ENCODE assay signal across 25 cellular contexts in genomic region chr12:90974286-90974685, GRCh38. TPM values are rescaled to one million over a fixed set of nuclear protein-coding genes. Genes with fewer than 3 reads are reported as not detected.
DNase-seq lines count a peak whose midpoint lies in the region; ATAC-seq lines count a peak whose summit lies in the region.
"Had no signal": no experiment of that assay in that cellular context is flagged by ENCODE, and none has a peak within 500 bp of the region (broad histone marks: within the 10 kb centered on the region; RNA-seq: fewer than 3 reads in every experiment).

No MANE protein-coding gene starts in this region.

- peak; percentile 53 for DNase-seq in AG08395 (ENCODE audit: low spot score)
- DNase-seq in HS-27A (ENCODE audit: low read depth): peak; percentile 31
- peak; percentile 70 for DNase-seq in amniotic epithelial cell (ENCODE audit: low read depth)
- peak; percentile 30 for DNase-seq in foreskin melanocyte
- DNase-seq in SHP77 (lab: John Stamatoyannopoulos, UW): no peak
- DNase-seq in GF-D8 (lab: John Stamatoyannopoulos, UW): no peak
- DNase-seq in mesenteric fat pad (ENCODE audit: low spot score): no peak
- DNase-seq: activated CD4-positive, alpha-beta T cell treated with anti-CD3 and anti-CD28 coated beads, Interleukin-2, amount 10 ng/mL, durations not matched to agents 7 days and 5 days; activated CD8-positive, alpha-beta memory T cell treated with anti-CD3 and anti-CD28 coated beads, Interleukin-2, amount 50 U/mL, for 48 hours; activated naive CD4-positive, alpha-beta T cell; aorta; cortex of kidney; H9; NCI-H1436 treated with DMSO at 0.1 percent for 48 hours; sigmoid colon; stimulated activated CD4-positive, alpha-beta T cell treated with anti-CD3 and anti-CD28 coated beads, Interleukin-2, amount 100 ng/mL, for 24 hours; stomach; SW 1271; upper lobe of right lung had no signal

- no peak for ATAC-seq in HG03457 (IDR thresholded peaks at IDR 0.05; ENCODE audit: unreplicated experiment)
- ATAC-seq: Panc1, upper lobe of right lung had no signal

RNA-seq across cellular contexts. Expression of gene CCER1, which starts 19.3 kb away (rescaled TPM):
- total RNA-seq in mesenteric fat pad: not detected
- total RNA-seq: activated CD4-positive, alpha-beta T cell treated with anti-CD3 and anti-CD28 coated beads, Interleukin-2, amount 10 ng/mL, durations not matched to agents 7 days and 5 days; aorta; Daoy; glomerular endothelial cell; H9; liver; omental fat pad; sigmoid colon; stomach; upper lobe of right lung had no signal

RNA-seq across cellular contexts. Expression of gene EPYC, which starts 30.5 kb away (rescaled TPM):
- total RNA-seq in mesenteric fat pad: not detected
- total RNA-seq: activated CD4-positive, alpha-beta T cell treated with anti-CD3 and anti-CD28 coated beads, Interleukin-2, amount 10 ng/mL, durations not matched to agents 7 days and 5 days; aorta; Daoy; glomerular endothelial cell; H9; liver; omental fat pad; sigmoid colon; stomach; upper lobe of right lung had no signal

Comparison
In these comparisons a context has a peak if more than half of its experiments do, and no peak if none do; other contexts are left out.
1. DNase-seq: peak in AG08395 (single experiment), HS-27A (single experiment), amniotic epithelial cell (single experiment) and foreskin melanocyte (single experiment); none in SHP77 (0 of 2), GF-D8 (single experiment) and mesenteric fat pad (single experiment).